Comparison of ENCODE assay signal across 23 cellular contexts in the genomic region with DNA sequence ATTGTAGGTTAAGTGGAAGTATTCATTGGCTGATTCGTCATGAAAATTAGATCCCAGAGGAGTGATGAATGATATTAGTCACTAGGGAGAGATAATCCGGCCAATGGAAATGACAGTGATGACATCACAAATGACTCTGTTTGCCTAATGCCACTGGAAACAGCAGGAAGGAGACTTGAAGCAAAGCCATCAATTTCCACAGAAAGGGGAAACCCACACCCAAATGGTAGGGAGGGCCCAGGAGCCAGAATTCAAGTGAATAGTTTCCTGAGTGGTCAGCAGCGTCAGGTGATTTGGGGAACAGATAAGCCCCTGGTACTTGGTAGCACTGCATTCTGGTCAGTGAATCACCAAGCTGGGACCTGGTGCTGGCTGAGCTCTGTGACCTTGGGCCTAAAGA. TPM values are rescaled to one million over a fixed set of nuclear protein-coding genes. Genes with fewer than 3 reads are reported as not detected.
A peak's percentile ranks its signal among the peaks of the same experiment; 100 is the strongest.
DNase-seq lines count a peak whose midpoint lies in the region; ATAC-seq, FAIRE-seq and TF ChIP-seq lines count a peak whose summit lies in the region.
"Had no signal": no experiment of that assay in that cellular context is flagged by ENCODE, and none has a peak within 500 bp of the region (broad histone marks: within the 10 kb centered on the region; RNA-seq: fewer than 3 reads in every experiment).

No MANE protein-coding gene starts in this region.

- no peak for FAIRE-seq in HepG2 (lab: Jason Lieb, UNC)

- TF ChIP-seq CTCF in HepG2 (CRISPR knock-in tag; IDR thresholded peaks at IDR 0.05): no peak
- no peak for TF ChIP-seq CTCF in right lobe of liver (IDR thresholded peaks at IDR 0.05)
- no peak for TF ChIP-seq CTCF in mammary epithelial cell (conservative IDR thresholded peaks at IDR 0.05 in 1 of 2, IDR thresholded peaks at IDR 0.05 in 1 of 2; ENCODE audit: extremely low read depth in 1 of 2, insufficient read depth in 1 of 2, low read depth in 1 of 2, low read length in 2 of 2)

- no peaks in the 10 kb centered on the region for H4K20me1 ChIP-seq in HepG2 (ENCODE audit: insufficient read depth, low read length)
- no peaks in the 10 kb centered on the region for H4K20me1 ChIP-seq in mammary epithelial cell (ENCODE audit: insufficient read depth, low read length)

- H3K9ac ChIP-seq in HepG2 (ENCODE audit: insufficient read depth, low read depth, low read length) (no peak overlapping the region), mammary epithelial cell (ENCODE audit: insufficient read depth, low read length) (no peak overlapping the region)
- H3K9ac ChIP-seq: parathyroid adenoma had no signal

- H3K4me2 ChIP-seq in HepG2 (ENCODE audit: low read depth, low read length) (no peak overlapping the region), mammary epithelial cell (ENCODE audit: insufficient read depth, low read depth, low read length) (no peak overlapping the region)

- H3K79me2 ChIP-seq in HepG2 (ENCODE audit: insufficient read depth, low read length) (no peaks in the 10 kb centered on the region), mammary epithelial cell (ENCODE audit: insufficient read depth, low read length) (no peaks in the 10 kb centered on the region)
- H3K79me2 ChIP-seq: parathyroid adenoma had no signal

- BruUV-seq in HepG2 (replicated peaks; lab: Mats Ljungman, UMichigan) (no TSS peak), mammary epithelial cell (replicated peaks; lab: Mats Ljungman, UMichigan) (no TSS peak)

- H3K36me3 ChIP-seq in HepG2 (replicated peaks in 1 of 2; ENCODE audit: control insufficient read depth in 1 of 2, insufficient read depth in 2 of 2, low read length in 2 of 2): no peaks in the 10 kb centered on the region
- H3K36me3 ChIP-seq in right lobe of liver: no peaks in the 10 kb centered on the region
- H3K36me3 ChIP-seq in mammary epithelial cell (ENCODE audit: insufficient read depth, low read length): no peaks in the 10 kb centered on the region
- H3K36me3 ChIP-seq: vagina had no signal

- H2AFZ ChIP-seq in HepG2 (ENCODE audit: low read length) (no peak overlapping the region), mammary epithelial cell (ENCODE audit: low read depth, low read length) (no peak overlapping the region)
- H2AFZ ChIP-seq: parathyroid adenoma had no signal

- 27% methylated on average over 3 of the region's 3 CpGs for WGBS in HepG2 (ENCODE audit: low lambda C conversion rate)
- 27% methylated on average over 3 of the region's 3 CpGs for WGBS in right lobe of liver (ENCODE audit: insufficient coverage, low coverage, low lambda C conversion rate, missing lambda C conversion rate)
- WGBS in mammary epithelial cell (ENCODE audit: low coverage, missing lambda C conversion rate): 64% methylated on average over 3 of the region's 3 CpGs

- H3K4me1 ChIP-seq in HepG2 (ENCODE audit: insufficient read depth, low read length) (0 out of 2 replicates have a peak, but pooled peaks cover 17% of the 10 kb centered on the region), right lobe of liver (peaks cover 0 to 3% (median 0%) of the 10 kb centered on the region in 4 donors), mammary epithelial cell (ENCODE audit: insufficient read depth, low read length) (peaks cover 10% of the 10 kb centered on the region)

- CTCF ChIA-PET in HepG2 (lab: Yijun Ruan, JAX; ENCODE audit: low intra/inter-chr PET ratio, low total read pairs): no interaction called here
- CTCF ChIA-PET in mammary epithelial cell (lab: Charles Lee; ENCODE audit: low non-redundant PET): no interaction called here
- CTCF ChIA-PET in activated CD8-positive, alpha-beta T cell treated with anti-CD3 and anti-CD28 coated beads, Interleukin-2, amount 10 ng/mL, durations not matched to agents 7 days and 5 days (lab: Charles Lee): no interaction called here

- TF ChIP-seq RAD21 in HepG2 (CRISPR knock-in tag; IDR thresholded peaks at IDR 0.05): no peak

- intact Hi-C loops in HepG2 (cut with micrococcal nuclease; ENCODE audit: unreplicated experiment) (no loop called here), right lobe of liver (cut with DNase I) (no loop called here), mammary epithelial cell (cut with micrococcal nuclease) (no loop called here)

- no peaks in the 10 kb centered on the region for H3K9me3 Mint-ChIP-seq in activated CD8-positive, alpha-beta T cell treated with anti-CD3 and anti-CD28 coated beads, Interleukin-2, amount 10 ng/mL, durations not matched to agents 7 days and 5 days (ENCODE audit: insufficient read depth)
- no peaks in the 10 kb centered on the region for H3K9me3 Mint-ChIP-seq in T-helper 2 cell treated with Interferon-gamma antibody and Interleukin-4, amounts not matched to agents 5 μg/mL and 100 μg/mL, for 36 hours

- peaks cover 5 to 28% of the 10 kb centered on the region in 2 experiments; a peak in 4 of 5 replicates for H3K27me3 ChIP-seq in HepG2 (ENCODE audit: control insufficient read depth in 1 of 2, insufficient read depth in 2 of 2, low read length in 2 of 2)
- H3K27me3 ChIP-seq in right lobe of liver: no peaks in the 10 kb centered on the region
- H3K27me3 ChIP-seq in mammary epithelial cell (ENCODE audit: insufficient read depth, low read length): no peaks in the 10 kb centered on the region
- H3K27me3 ChIP-seq: vagina had no signal

- DNase-seq in HepG2 (ENCODE audit: low spot score) (no peak), right lobe of liver (no peak), mammary epithelial cell (peak; percentile 22), kidney glomerular epithelial cell (lab: John Stamatoyannopoulos, UW) (peak; percentile 57), NCI-H1092 treated with DMSO at 0.1 percent for 48 hours (lab: John Stamatoyannopoulos, UW) (no peak)
- DNase-seq in activated CD8-positive, alpha-beta T cell treated with anti-CD3 and anti-CD28 coated beads, Interleukin-2, amount 10 ng/mL, durations not matched to agents 7 days and 5 days: no peak
- no peak for DNase-seq in effector CD4-positive, alpha-beta T cell
- no peak for DNase-seq in T-helper 2 cell treated with Interferon-gamma antibody and Interleukin-4, amounts not matched to agents 5 μg/mL and 100 μg/mL, for 36 hours (ENCODE audit: low spot score)
- DNase-seq: ACHN; activated CD4-positive, CD25-positive, alpha-beta regulatory T cell treated with anti-CD3 and anti-CD28 coated beads, Interleukin-2, amount 50 U/mL, for 72 hours; activated CD8-positive, alpha-beta memory T cell treated with anti-CD3 and anti-CD28 coated beads, Interleukin-2, amount 10 ng/mL, durations not matched to agents 7 days and 5 days; activated effector memory CD4-positive, alpha-beta T cell treated with Interleukin-2 at 50 U/mL for 16 hours; CD4-positive, CD25-positive, alpha-beta regulatory T cell; DND-41; hypothalamus; NCI-H1694; NCI-H2227 treated with DMSO at 0.1 percent for 48 hours; stimulated activated naive CD8-positive, alpha-beta T cell treated with anti-CD3 and anti-CD28 coated beads, Interleukin-15, amount 100 ng/mL, for 72 hours; T-helper 17 cell had no signal

- in situ Hi-C loops in HepG2 (cut with HindIII; ENCODE audit: extremely low pct_ligation_motif_present, low pct_unique_long_range_greater_than_20kb): no loop called here
- in situ Hi-C loops in mammary epithelial cell (cut with MboI; ENCODE audit: low sequenced_read_pairs in 2 of 2): no loop called here

- H3K36me3 Mint-ChIP-seq in activated CD8-positive, alpha-beta T cell treated with anti-CD3 and anti-CD28 coated beads, Interleukin-2, amount 10 ng/mL, durations not matched to agents 7 days and 5 days (ENCODE audit: low read depth): no peaks in the 10 kb centered on the region
- H3K36me3 Mint-ChIP-seq in T-helper 2 cell treated with Interferon-gamma antibody and Interleukin-4, amounts not matched to agents 5 μg/mL and 100 μg/mL, for 36 hours (ENCODE audit: low read depth): no peaks in the 10 kb centered on the region
- H3K36me3 Mint-ChIP-seq: CD4-positive, CD25-positive, alpha-beta regulatory T cell had no signal

- ATAC-seq in HepG2 (no peak), right lobe of liver (no peak)
- ATAC-seq in activated CD8-positive, alpha-beta T cell treated with anti-CD3 and anti-CD28 coated beads, Interleukin-2, amount 10 ng/mL, durations not matched to agents 7 days and 5 days: no peak
- ATAC-seq: activated CD8-positive, alpha-beta memory T cell treated with anti-CD3 and anti-CD28 coated beads, Interleukin-2, amount 10 ng/mL, durations not matched to agents 7 days and 5 days; left lobe of liver; stimulated activated naive CD8-positive, alpha-beta T cell treated with anti-CD3 and anti-CD28 coated beads, Interleukin-15, amount 100 ng/mL, for 72 hours; T-helper 17 cell had no signal

- TF ChIP-seq POLR2A in HepG2 (IDR thresholded peaks at IDR 0.05; ENCODE audit: insufficient read depth in 1 of 2, low read depth in 2 of 2, low read length in 2 of 2) (no peak), right lobe of liver (IDR thresholded peaks at IDR 0.05) (no peak)

- TF ChIP-seq EP300 in HepG2 (IDR thresholded peaks at IDR 0.05; ENCODE audit: low read depth in 2 of 2, low read length in 2 of 2) (no peak), HepG2 (CRISPR knock-in tag; IDR thresholded peaks at IDR 0.05; ENCODE audit: borderline replicate concordance) (no peak)

- H3K4me1 Mint-ChIP-seq in activated CD8-positive, alpha-beta T cell treated with anti-CD3 and anti-CD28 coated beads, Interleukin-2, amount 10 ng/mL, durations not matched to agents 7 days and 5 days (ENCODE audit: low read depth): peaks cover 7% of the 10 kb centered on the region
- peaks cover 3% of the 10 kb centered on the region for H3K4me1 Mint-ChIP-seq in T-helper 2 cell treated with Interferon-gamma antibody and Interleukin-4, amounts not matched to agents 5 μg/mL and 100 μg/mL, for 36 hours (ENCODE audit: low read depth)

- H3K27me3 Mint-ChIP-seq in activated CD8-positive, alpha-beta T cell treated with anti-CD3 and anti-CD28 coated beads, Interleukin-2, amount 10 ng/mL, durations not matched to agents 7 days and 5 days (ENCODE audit: low read depth): peaks cover 24% of the 10 kb centered on the region
- peaks cover 33% of the 10 kb centered on the region for H3K27me3 Mint-ChIP-seq in T-helper 2 cell treated with Interferon-gamma antibody and Interleukin-4, amounts not matched to agents 5 μg/mL and 100 μg/mL, for 36 hours (ENCODE audit: low read depth)

- no peak overlapping the region for H3K27ac Mint-ChIP-seq in activated CD8-positive, alpha-beta T cell treated with anti-CD3 and anti-CD28 coated beads, Interleukin-2, amount 10 ng/mL, durations not matched to agents 7 days and 5 days
- H3K27ac Mint-ChIP-seq in T-helper 2 cell treated with Interferon-gamma antibody and Interleukin-4, amounts not matched to agents 5 μg/mL and 100 μg/mL, for 36 hours: no peak overlapping the region
- H3K27ac Mint-ChIP-seq: activated CD8-positive, alpha-beta memory T cell treated with anti-CD3 and anti-CD28 coated beads, Interleukin-2, amount 10 ng/mL, durations not matched to agents 7 days and 5 days; CD4-positive, CD25-positive, alpha-beta regulatory T cell; stimulated activated naive CD8-positive, alpha-beta T cell treated with anti-CD3 and anti-CD28 coated beads, Interleukin-15, amount 100 ng/mL, for 72 hours; T-helper 17 cell had no signal

- H3K27ac ChIP-seq in HepG2 (ENCODE audit: extremely low read length, insufficient read depth, low read length) (no peak overlapping the region), right lobe of liver (no peak overlapping the region), mammary epithelial cell (ENCODE audit: insufficient read depth, low read depth, low read length) (no peak overlapping the region)
- H3K27ac ChIP-seq: parathyroid adenoma, vagina had no signal

- POLR2A ChIA-PET in HepG2 (lab: Yijun Ruan, JAX): no interaction called here
- POLR2A ChIA-PET in activated CD8-positive, alpha-beta T cell treated with anti-CD3 and anti-CD28 coated beads, Interleukin-2, amount 10 ng/mL, durations not matched to agents 7 days and 5 days (lab: Charles Lee): no interaction called here

- H3K9me3 ChIP-seq in HepG2 (ENCODE audit: low read length) (no peaks in the 10 kb centered on the region), right lobe of liver (no peaks in the 10 kb centered on the region), mammary epithelial cell (replicated peaks; ENCODE audit: insufficient read depth, low read length) (no peaks in the 10 kb centered on the region)
- H3K9me3 ChIP-seq: esophagus muscularis mucosa, vagina had no signal

- no peak overlapping the region for H3K4me3 Mint-ChIP-seq in activated CD8-positive, alpha-beta T cell treated with anti-CD3 and anti-CD28 coated beads, Interleukin-2, amount 10 ng/mL, durations not matched to agents 7 days and 5 days
- H3K4me3 Mint-ChIP-seq in T-helper 2 cell treated with Interferon-gamma antibody and Interleukin-4, amounts not matched to agents 5 μg/mL and 100 μg/mL, for 36 hours: no peak overlapping the region
- H3K4me3 Mint-ChIP-seq: activated CD8-positive, alpha-beta memory T cell treated with anti-CD3 and anti-CD28 coated beads, Interleukin-2, amount 10 ng/mL, durations not matched to agents 7 days and 5 days; CD4-positive, CD25-positive, alpha-beta regulatory T cell; stimulated activated naive CD8-positive, alpha-beta T cell treated with anti-CD3 and anti-CD28 coated beads, Interleukin-15, amount 100 ng/mL, for 72 hours; T-helper 17 cell had no signal

- H3K4me3 ChIP-seq in HepG2 (replicated peaks in 1 of 3; ENCODE audit: insufficient read depth in 1 of 3, low read depth in 2 of 3, low read length in 3 of 3) (no peak overlapping the region), right lobe of liver (no peak overlapping the region), mammary epithelial cell (replicated peaks in 1 of 3; ENCODE audit: insufficient read depth in 1 of 3, low read depth in 2 of 3, low read length in 3 of 3) (no peak overlapping the region)
- H3K4me3 ChIP-seq: esophagus muscularis mucosa, vagina had no signal

- dilution Hi-C loops in mammary epithelial cell (cut with HindIII; ENCODE audit: low sequenced_read_pairs): no loop called here

RNA-seq across cellular contexts. Expression of gene ADAMTS9, which starts 3.3 kb away (rescaled TPM):
- total RNA-seq in HepG2 (2016; rRNA removed; fragmentation: Illumina TruSeq; extraction: Trizol) (0.02 TPM in 1 of 2 replicates, not detected in the other), right lobe of liver (1 to 10 TPM; 1.1 to 9.9 (median 3.5) TPM), mammary epithelial cell (1 to 10 TPM; 2.7 to 7.5 TPM)
- total RNA-seq in HepG2 (2016; cell fraction: cytosol; rRNA removed; fragmentation: Illumina TruSeq; extraction: Trizol; ENCODE audit: low read depth): not detected in 2 replicates
- total RNA-seq in HepG2 (2016; cell fraction: insoluble cytoplasmic fraction; rRNA removed; fragmentation: Illumina TruSeq; extraction: Trizol): 0.06 TPM in 1 of 2 replicates, not detected in the other
- not detected in 2 replicates for total RNA-seq in HepG2 (2016; cell fraction: membrane; rRNA removed; fragmentation: Illumina TruSeq; extraction: Trizol)
- total RNA-seq in HepG2 (2016; cell fraction: nucleus; rRNA removed; fragmentation: Illumina TruSeq; extraction: Trizol): 0.12 TPM in 1 of 2 replicates, not detected in the other
- polyA plus RNA-seq in HepG2 (2011; rRNA removed) (0.09 TPM in 1 of 2 replicates, not detected in the other), mammary epithelial cell (0.31 TPM)
- 0.01 TPM in 1 of 2 replicates, not detected in the other for polyA plus RNA-seq in HepG2 (2011; cell fraction: cytosol; rRNA removed)
- 0.02 and 0.05 TPM in 2 replicates for polyA plus RNA-seq in HepG2 (2011; cell fraction: nucleus; rRNA removed)
- polyA plus RNA-seq in HepG2 (2012): 0.08 TPM in 1 of 2 replicates, not detected in the other
- polyA plus RNA-seq in HepG2 (2016; cell fraction: cytosol; fragmentation: Illumina TruSeq; extraction: Trizol; ENCODE audit: low read depth): not detected in 2 replicates
- polyA plus RNA-seq in HepG2 (2016; cell fraction: insoluble cytoplasmic fraction; fragmentation: Illumina TruSeq; extraction: Trizol; ENCODE audit: low read depth): not detected in 2 replicates
- not detected in 2 replicates for polyA plus RNA-seq in HepG2 (2016; cell fraction: membrane; fragmentation: Illumina TruSeq; extraction: Trizol; ENCODE audit: low read depth)
- polyA plus RNA-seq in HepG2 (2016; cell fraction: nucleus; fragmentation: Illumina TruSeq; extraction: Trizol; ENCODE audit: insufficient read depth, low read depth): not detected in 2 replicates
- polyA minus RNA-seq in HepG2 (2011; rRNA and poly(A)+ RNA removed; ENCODE audit: low replicate concordance): not detected in 2 replicates
- polyA minus RNA-seq in HepG2 (2011; cell fraction: cytosol; rRNA and poly(A)+ RNA removed): not detected in 2 replicates
- polyA minus RNA-seq in HepG2 (2011; cell fraction: nucleus; rRNA and poly(A)+ RNA removed): 0.13 and 0.25 TPM in 2 replicates
- 7.0 TPM for polyA minus RNA-seq in mammary epithelial cell
- not detected for total RNA-seq in activated CD8-positive, alpha-beta T cell treated with anti-CD3 and anti-CD28 coated beads, Interleukin-2, amount 10 ng/mL, durations not matched to agents 7 days and 5 days
- total RNA-seq: activated CD8-positive, alpha-beta memory T cell treated with anti-CD3 and anti-CD28 coated beads, Interleukin-2, amount 10 ng/mL, durations not matched to agents 7 days and 5 days; T-helper 17 cell had no signal
- polyA plus RNA-seq: CD4-positive, CD25-positive, alpha-beta regulatory T cell had no signal

Comparison
In these comparisons a context has a peak if more than half of its experiments do, and no peak if none do; other contexts are left out.
1. DNase-seq: peak in mammary epithelial cell (single experiment) and kidney glomerular epithelial cell (single experiment); none in HepG2 (single experiment), right lobe of liver (0 of 3), activated CD8-positive, alpha-beta T cell treated with anti-CD3 and anti-CD28 coated beads, Interleukin-2, amount 10 ng/mL, durations not matched to agents 7 days and 5 days (single experiment), effector CD4-positive, alpha-beta T cell (single experiment), NCI-H1092 treated with DMSO at 0.1 percent for 48 hours (single experiment) and T-helper 2 cell treated with Interferon-gamma antibody and Interleukin-4, amounts not matched to agents 5 μg/mL and 100 μg/mL, for 36 hours (single experiment).